10 cellular contexts compared by ENCODE assay signal in genomic region chr17:77442976-77443742, GRCh38.
DNase-seq lines count a peak whose midpoint lies in the region; ATAC-seq, FAIRE-seq and TF ChIP-seq lines count a peak whose summit lies in the region.
"Had no signal": no experiment of that assay in that cellular context is flagged by ENCODE, and none has a peak within 500 bp of the region (broad histone marks: within the 10 kb centered on the region; RNA-seq: fewer than 3 reads in every experiment).

No MANE protein-coding gene starts in this region.

- no peak for DNase-seq in CD4-positive, alpha-beta T cell
- DNase-seq in MG63 (peak; percentile 84), GM12878 (ENCODE audit: low read depth, low spot score) (no peak), small intestine (no peak), neuronal stem cell (ENCODE audit: low spot score) (no peak)
- DNase-seq: stimulated activated CD4-positive, alpha-beta T cell treated with anti-CD3 and anti-CD28 coated beads, Interleukin-12 subunit alpha, Interleukin-12 subunit beta, amount 100 ng/mL, for 4 hours; stimulated activated naive CD4-positive, alpha-beta T cell treated with Interleukin-2 at 50 U/mL for 16 hours had no signal

- in situ Hi-C loops in GM12878 (cut with MboI), result loop anchor here (25.0 kb wide), 1 partner anchor 106 kb away; no protein-coding TSS in a partner anchor

- no peak overlapping the region for H4K91ac ChIP-seq in neuronal stem cell (ENCODE audit: low read depth, low read length, poor library complexity)

- H3K27me3 ChIP-seq in CD4-positive, alpha-beta T cell (ENCODE audit: control insufficient read depth, insufficient read depth, low read length), result no peaks in the 10 kb centered on the region
- no peaks in the 10 kb centered on the region for H3K27me3 ChIP-seq in MG63
- H3K27me3 ChIP-seq in GM12878 (replicated peaks in 1 of 2; ENCODE audit: control insufficient read depth in 2 of 2, insufficient read depth in 2 of 2, low read length in 1 of 2), result no peaks in the 10 kb centered on the region
- no peaks in the 10 kb centered on the region for H3K27me3 ChIP-seq in neutrophil
- H3K27me3 ChIP-seq in small intestine (ENCODE audit: control insufficient read depth in 2 of 2, insufficient read depth in 2 of 2, low read length in 2 of 2), result no peaks in the 10 kb centered on the region
- H3K27me3 ChIP-seq in neuronal stem cell (ENCODE audit: control insufficient read depth in 3 of 3, insufficient read depth in 3 of 3, low read depth in 1 of 3, low read length in 3 of 3), result no peaks in the 10 kb centered on the region

- no peak overlapping the region for H2AK5ac ChIP-seq in neuronal stem cell (ENCODE audit: low read depth, low read length)

- no peaks in the 10 kb centered on the region for H3K9me3 Mint-ChIP-seq in CD4-positive, alpha-beta T cell

- no peaks in the 10 kb centered on the region for H4K20me1 ChIP-seq in GM12878 (ENCODE audit: control insufficient read depth, insufficient read depth)

- TF ChIP-seq RAD21 in GM12878 (IDR thresholded peaks at IDR 0.05; ENCODE audit: insufficient read depth, low read depth, low read length), result no peak

- BruUV-seq in GM12878 (replicated peaks; lab: Mats Ljungman, UMichigan), result no TSS peak

- H3K27me3 Mint-ChIP-seq in CD4-positive, alpha-beta T cell, result no peaks in the 10 kb centered on the region

- RAD21 ChIA-PET in GM12878 (lab: Charles Lee; ENCODE audit: unreplicated experiment), result interaction anchor here (0.9 to 6.9 kb wide), 11 partner anchors 9 to 119 kb away, joined by 3 to 102 read pairs (median 6); no protein-coding TSS in a partner anchor

- no peak for ATAC-seq in CD4-positive, alpha-beta T cell (ENCODE audit: poor library complexity)
- ATAC-seq in GM12878 (no peak), HG03135 (IDR thresholded peaks at IDR 0.05; ENCODE audit: unreplicated experiment) (no peak), GM19351 (IDR thresholded peaks at IDR 0.05; ENCODE audit: unreplicated experiment) (no peak)

- TF ChIP-seq POLR2A in GM12878 (IDR thresholded peaks at IDR 0.05; ENCODE audit: low read depth, low read length), result no peak

- H3K9ac ChIP-seq in GM12878 (ENCODE audit: control insufficient read depth, insufficient read depth, low read length) (no peak overlapping the region; the same call in 1 of the 2 replicates), neuronal stem cell (ENCODE audit: low read depth, low read length, poor library complexity) (no peak overlapping the region)

- no peak overlapping the region for H2BK15ac ChIP-seq in neuronal stem cell (ENCODE audit: low read length)

- H3K27ac Mint-ChIP-seq in CD4-positive, alpha-beta T cell, result peak overlapping the region; percentile 93

- H3K23ac ChIP-seq in neuronal stem cell (ENCODE audit: low read depth, low read length, poor library complexity), result no peak overlapping the region

- CTCF ChIA-PET in CD4-positive, alpha-beta T cell (lab: Charles Lee), result interaction anchor here (2.0 to 2.8 kb wide), 2 partner anchors 13 to 43 kb away, joined by 6 to 12 read pairs; no protein-coding TSS in a partner anchor
- CTCF ChIA-PET in GM12878 (lab: Yijun Ruan, JAX), result interaction anchor here (2.4 to 3.3 kb wide), 3 partner anchors 9 to 31 kb away, joined by 12 to 13 read pairs (median 12); no protein-coding TSS in a partner anchor

- no peaks in the 10 kb centered on the region for H3K9me3 ChIP-seq in CD4-positive, alpha-beta T cell (ENCODE audit: control insufficient read depth, low read length)
- H3K9me3 ChIP-seq in MG63 (no peaks in the 10 kb centered on the region), GM12878 (replicated peaks; ENCODE audit: control insufficient read depth, insufficient read depth, low read length) (no peaks in the 10 kb centered on the region), neutrophil (no peaks in the 10 kb centered on the region), small intestine (ENCODE audit: control insufficient read depth, low read depth) (no peaks in the 10 kb centered on the region), neuronal stem cell (replicated peaks in 1 of 2; ENCODE audit: control insufficient read depth in 2 of 2, insufficient read depth in 1 of 2, low read depth in 1 of 2, low read length in 2 of 2) (no peaks in the 10 kb centered on the region)

- H3K27ac ChIP-seq in CD4-positive, alpha-beta T cell (ENCODE audit: low read depth, low read length), result peak overlapping the region; percentile 98
- peak overlapping the region; percentile 100 for H3K27ac ChIP-seq in GM12878 (ENCODE audit: control insufficient read depth, insufficient read depth)
- H3K27ac ChIP-seq in neutrophil, result peak overlapping the region; percentile 98
- peak overlapping the region in 1 of 2 donors; percentile 69 for H3K27ac ChIP-seq in small intestine (ENCODE audit: low read depth in 1 of 2, low read length in 1 of 2)
- no peak overlapping the region for H3K27ac ChIP-seq in neuronal stem cell (replicated peaks; ENCODE audit: low read length)

- H3K36me3 Mint-ChIP-seq in CD4-positive, alpha-beta T cell (ENCODE audit: low read depth), result peaks cover 20% of the 10 kb centered on the region

- peaks cover 100% of the 10 kb centered on the region for H3K4me1 Mint-ChIP-seq in CD4-positive, alpha-beta T cell (ENCODE audit: low read depth)

- no peak for FAIRE-seq in GM12878 (lab: Jason Lieb, UNC)
- FAIRE-seq in small intestine (lab: Jason Lieb, UNC), result no peak

- no peak for TF ChIP-seq EP300 in GM12878 (IDR thresholded peaks at IDR 0.05; ENCODE audit: borderline replicate concordance in 1 of 2, control insufficient read depth in 1 of 2, low read depth in 2 of 2, low read length in 2 of 2)

- H2BK120ac ChIP-seq in neuronal stem cell (ENCODE audit: low read depth, low read length), result no peak overlapping the region

- H3K4me2 ChIP-seq in GM12878 (ENCODE audit: control insufficient read depth, insufficient read depth), result no peak overlapping the region; the same call in 1 of the 2 replicates
- no peak overlapping the region for H3K4me2 ChIP-seq in neuronal stem cell (ENCODE audit: insufficient read depth, low read length, poor library complexity, severe bottlenecking)

- H4K8ac ChIP-seq in neuronal stem cell (ENCODE audit: low read depth, low read length), result no peak overlapping the region

- peak overlapping the region; percentile 89 for H3K4me3 Mint-ChIP-seq in CD4-positive, alpha-beta T cell

- SMC1A ChIA-PET in GM12878 (lab: Charles Lee; ENCODE audit: uncharacterized antibody, unreplicated experiment), result interaction anchor here (1.0 to 7.7 kb wide), 8 partner anchors 8 to 122 kb away, joined by 3 to 82 read pairs (median 19); no protein-coding TSS in a partner anchor

- no peak overlapping the region for H2BK5ac ChIP-seq in neuronal stem cell (ENCODE audit: low read length)

- H2AFZ ChIP-seq in GM12878 (ENCODE audit: control insufficient read depth, low read depth, low read length) (no peak overlapping the region), neuronal stem cell (ENCODE audit: low read length) (no peak overlapping the region)

- intact Hi-C loops in CD4-positive, alpha-beta T cell (cut with DNase I, micrococcal nuclease), result loop anchor here in 1 of 2 experiments (10.0 kb wide), 1 partner anchor 692 kb away; the partner anchor contains the start of gene TMC8
- intact Hi-C loops in GM12878 (cut with micrococcal nuclease; ENCODE audit: unreplicated experiment), result loop anchor here (5.0 to 10.0 kb wide), 3 partner anchors 34 to 712 kb away; no protein-coding TSS in a partner anchor

- H3K36me3 ChIP-seq in MG63, result peaks cover 48% of the 10 kb centered on the region
- H3K36me3 ChIP-seq in GM12878 (ENCODE audit: control insufficient read depth in 2 of 2, insufficient read depth in 2 of 2, low read length in 1 of 2), result peaks cover 0 to 5% of the 10 kb centered on the region in 2 experiments; a peak in 2 of 4 replicates
- H3K36me3 ChIP-seq in neutrophil, result no peaks in the 10 kb centered on the region
- H3K36me3 ChIP-seq in small intestine (ENCODE audit: control insufficient read depth in 2 of 2, insufficient read depth in 2 of 2, low read length in 2 of 2), result peaks cover 0 to 5% of the 10 kb centered on the region in 2 donors
- peaks cover 0 to 12% of the 10 kb centered on the region in 2 donors for H3K36me3 ChIP-seq in neuronal stem cell (replicated peaks in 1 of 2; ENCODE audit: control insufficient read depth in 2 of 2, insufficient read depth in 2 of 2, low read length in 2 of 2)

- WGBS in GM12878 (ENCODE audit: insufficient coverage, insufficient replicate concordance, low lambda C conversion rate, missing lambda C conversion rate), result 81% methylated on average over 10 of the region's 10 CpGs
- 78 to 79% (median 79%) methylated on average over 10 of the region's 10 CpGs for WGBS in small intestine, 3 donors
- no CpG with 5 or more reads among the region's 10 CpGs for WGBS in neuronal stem cell (ENCODE audit: extremely low coverage in 2 of 2, insufficient read length in 2 of 2, insufficient replicate concordance in 1 of 2), 2 donors

- no peak for TF ChIP-seq CTCF in CD4-positive, alpha-beta T cell (IDR thresholded peaks at IDR 0.05)
- no peak for TF ChIP-seq CTCF in GM12878 (IDR thresholded peaks at IDR 0.05 in 2 of 3, conservative IDR thresholded peaks at IDR 0.05 in 1 of 3; ENCODE audit: control insufficient read depth in 2 of 3, extremely low read depth in 1 of 3, insufficient read depth in 1 of 3, low read depth in 3 of 3, low read length in 3 of 3)
- no peak for TF ChIP-seq CTCF in neutrophil (IDR thresholded peaks at IDR 0.05)

- H3K4me3 ChIP-seq in MG63 (no peak overlapping the region), GM12878 (no peak overlapping the region), neutrophil (ENCODE audit: low read depth in 1 of 2, low read length in 1 of 2) (no peak overlapping the region), small intestine (ENCODE audit: low read depth in 1 of 2, low read length in 2 of 2) (no peak overlapping the region), neuronal stem cell (ENCODE audit: low read length in 2 of 2) (no peak overlapping the region)

- H3K18ac ChIP-seq in neuronal stem cell (ENCODE audit: low read length), result no peak overlapping the region

- peaks cover 10% of the 10 kb centered on the region for H3K79me1 ChIP-seq in neuronal stem cell (ENCODE audit: low read depth, low read length)

- peaks cover 57% of the 10 kb centered on the region for H3K79me2 ChIP-seq in GM12878 (ENCODE audit: control insufficient read depth, insufficient read depth, low read length)

- peaks cover 98% of the 10 kb centered on the region for H3K4me1 ChIP-seq in GM12878 (ENCODE audit: control insufficient read depth, insufficient read depth, low read length)
- H3K4me1 ChIP-seq in neutrophil (ENCODE audit: control insufficient read depth in 1 of 2, insufficient read depth in 1 of 2, low read depth in 1 of 2, low read length in 1 of 2), result peaks cover 95 to 99% of the 10 kb centered on the region in 2 experiments
- H3K4me1 ChIP-seq in small intestine (ENCODE audit: control insufficient read depth in 2 of 2, insufficient read depth in 1 of 2, low read depth in 1 of 2, low read length in 1 of 2), result peaks cover 12 to 27% of the 10 kb centered on the region in 2 donors
- peaks cover 6 to 18% of the 10 kb centered on the region in 2 donors for H3K4me1 ChIP-seq in neuronal stem cell (ENCODE audit: control insufficient read depth in 2 of 2, insufficient read depth in 1 of 2, low read depth in 1 of 2, low read length in 2 of 2)

- H2BK12ac ChIP-seq in neuronal stem cell (ENCODE audit: low read length), result no peak overlapping the region

- no peak overlapping the region for H3K4ac ChIP-seq in neuronal stem cell (ENCODE audit: low read length)

- POLR2A ChIA-PET in CD4-positive, alpha-beta T cell (lab: Charles Lee), result interaction anchor here (0.7 to 29.0 kb wide), 9 partner anchors 8 to 516 kb away, joined by 3 to 681 read pairs (median 21); partner anchors contain the start of gene TNRC6C
- POLR2A ChIA-PET in GM12878 (lab: Charles Lee), result interaction anchor here (1.0 to 6.4 kb wide), 5 partner anchors 9 to 30 kb away, joined by 3 to 78 read pairs (median 28); no protein-coding TSS in a partner anchor

- no peak overlapping the region for H3K14ac ChIP-seq in neuronal stem cell (ENCODE audit: low read length)
